Comparison of ENCODE assay signal across 8 cellular contexts in the genomic region with DNA sequence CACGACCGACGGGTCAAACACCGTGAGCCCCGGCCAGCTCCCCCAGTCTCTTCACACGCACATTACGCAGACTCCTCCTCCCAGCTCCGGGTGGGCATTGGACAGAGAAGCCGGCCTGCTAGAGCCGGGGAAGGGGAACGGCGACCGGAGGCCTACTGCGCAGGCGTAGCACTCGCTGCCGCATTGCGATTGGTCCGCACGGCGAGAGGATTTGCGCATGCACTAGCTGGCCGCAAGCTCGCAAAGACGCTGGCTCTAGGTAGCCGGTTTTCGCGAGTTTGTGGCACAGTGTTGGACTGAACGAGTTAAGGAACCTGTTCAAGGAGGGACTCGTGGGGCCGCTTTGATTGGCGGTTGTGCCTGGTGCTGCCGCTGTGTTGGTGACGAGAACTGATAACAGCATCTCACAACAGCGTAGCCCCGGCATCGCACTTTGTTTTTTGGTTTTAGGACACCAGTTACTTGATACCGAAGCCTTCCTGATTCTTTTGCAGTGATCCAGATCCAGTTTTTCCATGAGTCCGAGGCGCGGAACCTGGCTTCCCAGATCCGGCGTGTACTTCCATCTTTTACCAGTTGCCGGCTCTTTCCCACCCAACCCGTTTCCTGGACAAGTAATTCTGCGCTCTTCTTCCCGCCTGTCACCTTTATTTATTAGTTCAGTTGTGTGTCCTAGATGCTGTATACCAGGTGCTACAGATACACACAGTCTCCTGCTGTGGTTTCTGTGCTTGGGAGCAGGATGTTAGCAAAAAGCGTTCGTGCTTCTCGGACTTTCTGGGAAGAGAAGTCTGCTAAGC. TPM values are rescaled to one million over a fixed set of nuclear protein-coding genes. Genes with fewer than 3 reads are reported as not detected.
DNase-seq lines count a peak whose midpoint lies in the region; ATAC-seq, FAIRE-seq and TF ChIP-seq lines count a peak whose summit lies in the region.

Gene AIFM1, minus strand, starts transcription at position 139 of the 800 bp plus-strand sequence. CDS start 185 bp downstream, outside the sequence.

- no peaks in the 10 kb centered on the region for H3K9me3 ChIP-seq in adrenal gland (replicated peaks in 1 of 3)
- no peaks in the 10 kb centered on the region for H3K9me3 ChIP-seq in heart left ventricle

- H3K4me1 Mint-ChIP-seq in type B pancreatic cell (ENCODE audit: unreplicated experiment), result no peaks in the 10 kb centered on the region

- no peaks in the 10 kb centered on the region for H3K27me3 ChIP-seq in adrenal gland
- peaks cover 0 to 4% (median 0%) of the 10 kb centered on the region in 9 donors for H3K27me3 ChIP-seq in heart left ventricle

- H3K4me3 Mint-ChIP-seq in type B pancreatic cell, result peak within 1 kb of the TSS; percentile 88

- TF ChIP-seq POLR2A in GM12892 (IDR thresholded peaks at IDR 0.05; ENCODE audit: low read depth, low read length) (peak; percentile 80; the same call in 1 of the 2 replicates), adrenal gland (IDR thresholded peaks at IDR 0.05) (peak; percentile 66 to 89), heart left ventricle (IDR thresholded peaks at IDR 0.05) (peak in 1 of 2 donors; percentile 61)

- peak within 1 kb of the TSS; percentile 4 to 46 (median 13) for H3K4me3 ChIP-seq in adrenal gland
- peak within 1 kb of the TSS; percentile 8 to 93 (median 68) for H3K4me3 ChIP-seq in heart left ventricle

- FAIRE-seq in GM12892 (lab: Jason Lieb, UNC), result peak; percentile 85

- H3K27ac Mint-ChIP-seq in type B pancreatic cell, result peak within 1 kb of the TSS; percentile 87

- peaks cover 3% of the 10 kb centered on the region for H3K36me3 Mint-ChIP-seq in type B pancreatic cell

- intact Hi-C loops in adrenal gland (cut with DNase I), result no loop called here
- intact Hi-C loops in heart left ventricle (cut with DNase I), result loop anchor here in 2 of 10 donors (1.0 to 5.0 kb wide), 2 partner anchors 39 to 46 kb away; no protein-coding TSS in a partner anchor

- H3K27ac ChIP-seq in adrenal gland (peak within 1 kb of the TSS; percentile 64 to 94 (median 91)), heart left ventricle (peak within 1 kb of the TSS; percentile 80 to 97 (median 88))

- TF ChIP-seq CTCF in adrenal gland (IDR thresholded peaks at IDR 0.05), result peak in 2 of 6 experiments; percentile 6 to 35
- TF ChIP-seq CTCF in heart left ventricle (IDR thresholded peaks at IDR 0.05), result no peak
- no peak for TF ChIP-seq CTCF in type B pancreatic cell (conservative IDR thresholded peaks at IDR 0.05)

- 0 to 40% (median 17%) methylated on average over 13 to 50 of the region's 50 CpGs for WGBS in adrenal gland, 4 donors
- 0 to 46% (median 23%) methylated on average over 48 to 50 of the region's 50 CpGs for WGBS in heart left ventricle, 4 donors

- H3K27me3 Mint-ChIP-seq in type B pancreatic cell, result peaks cover 8% of the 10 kb centered on the region

- H3K36me3 ChIP-seq in adrenal gland (replicated peaks in 1 of 2), result no peaks in the 10 kb centered on the region
- H3K36me3 ChIP-seq in heart left ventricle, result peaks cover 0 to 8% (median 0%) of the 10 kb centered on the region in 9 donors

- H3K4me1 ChIP-seq in adrenal gland (replicated peaks in 1 of 2) (peaks cover 7 to 9% of the 10 kb centered on the region in 2 donors), heart left ventricle (peaks cover 0 to 25% (median 12%) of the 10 kb centered on the region in 12 donors)

- DNase-seq in GM12892 (ENCODE audit: insufficient read length) (peak; percentile 72), NCI-H146 (lab: John Stamatoyannopoulos, UW) (peak; percentile 96), T-helper 1 cell (peak; percentile 75 to 94 (median 80)), adrenal gland (peak; percentile 89 to 97 (median 93)), heart left ventricle (peak; percentile 91 to 95 (median 94)), pons (ENCODE audit: low spot score) (peak; percentile 89), type B pancreatic cell (ENCODE audit: extremely low spot score, unreplicated experiment) (peak; percentile 93)

- ATAC-seq in HG02852 (IDR thresholded peaks at IDR 0.05; ENCODE audit: unreplicated experiment) (peak; percentile 86), heart left ventricle (peak; percentile 97 to 98 (median 98))

- no peaks in the 10 kb centered on the region for H3K9me3 Mint-ChIP-seq in type B pancreatic cell

RNA-seq across cellular contexts. Expression of gene AIFM1, which starts in this region (rescaled TPM):
- 50.1 TPM for polyA plus RNA-seq in GM12892 (2012; ENCODE audit: missing spikeins)
- total RNA-seq in adrenal gland (100 to 1,000 TPM in 1 of 8 donors, 10 to 100 TPM in 7; 37.4 to 101 (median 69.8) TPM), heart left ventricle (100 to 1,000 TPM in 6 of 9 donors, 10 to 100 TPM in 3; 73.7 to 146 (median 109) TPM), type B pancreatic cell (ENCODE audit: low replicate concordance) (48.5 and 51.9 TPM in 2 replicates)
- polyA plus RNA-seq in adrenal gland (100 to 1,000 TPM in 1 of 3 donors, 10 to 100 TPM in 2; 41.2 to 163 (median 73.9) TPM), heart left ventricle (100 to 1,000 TPM in 1 of 2 donors, 10 to 100 TPM in 1; 86.7 to 164 TPM)

Comparison
In these comparisons a context has a peak if more than half of its experiments do, and no peak if none do; other contexts are left out.
1. Peak in every context shown above with its lines: DNase-seq, ATAC-seq, H3K4me3 ChIP-seq and H3K27ac ChIP-seq.